8 cellular contexts compared by ENCODE assay signal in the genomic region with DNA sequence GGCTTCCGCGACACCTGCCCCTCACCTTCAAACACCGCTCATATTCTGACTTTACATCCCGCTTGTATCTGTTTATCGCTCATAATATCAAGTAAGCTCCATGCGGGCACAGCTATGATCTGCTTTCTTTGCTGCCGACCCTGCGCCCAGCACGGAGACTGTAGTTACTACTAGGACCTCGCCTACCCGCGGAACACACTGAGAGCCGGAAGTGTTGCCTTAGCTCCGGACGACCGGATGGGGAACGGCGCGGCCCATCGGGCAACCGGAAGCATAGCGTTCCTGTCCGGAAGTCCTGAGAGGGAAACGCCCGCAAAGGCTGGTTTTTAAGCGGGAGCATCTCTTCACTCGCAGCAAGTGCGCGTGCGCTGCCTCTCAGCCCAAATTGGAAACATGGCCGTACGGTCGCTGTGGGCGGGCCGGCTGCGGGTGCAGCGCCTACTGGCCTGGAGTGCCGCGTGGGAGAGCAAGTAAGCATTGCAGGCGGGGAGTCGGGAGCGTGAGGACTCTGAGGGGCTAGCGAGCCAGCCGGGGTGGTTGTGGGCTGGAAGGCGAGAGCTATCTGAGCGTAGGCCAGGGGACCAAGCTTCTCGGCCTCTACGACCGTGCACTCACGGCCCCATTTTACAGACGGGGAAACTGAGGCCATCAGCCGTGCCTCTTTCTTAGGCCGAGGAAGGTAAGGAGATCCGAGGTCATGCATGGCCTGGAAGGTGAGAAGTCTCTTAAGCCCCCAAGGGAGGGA. TPM values are rescaled to one million over a fixed set of nuclear protein-coding genes. Genes with fewer than 3 reads are reported as not detected.
DNase-seq lines count a peak whose midpoint lies in the region; ATAC-seq and TF ChIP-seq lines count a peak whose summit lies in the region.

A gene with protein sequence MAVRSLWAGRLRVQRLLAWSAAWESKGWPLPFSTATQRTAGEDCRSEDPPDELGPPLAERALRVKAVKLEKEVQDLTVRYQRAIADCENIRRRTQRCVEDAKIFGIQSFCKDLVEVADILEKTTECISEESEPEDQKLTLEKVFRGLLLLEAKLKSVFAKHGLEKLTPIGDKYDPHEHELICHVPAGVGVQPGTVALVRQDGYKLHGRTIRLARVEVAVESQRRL (plus strand): TSS at position 353 of the 745 bp plus-strand sequence. CDS start 41 bp downstream, at position 394.

- no peaks in the 10 kb centered on the region for H3K9me3 ChIP-seq in CD4-positive, alpha-beta memory T cell (ENCODE audit: control insufficient read depth in 1 of 2, low read length in 2 of 2)

- ATAC-seq in GM19455 (IDR thresholded peaks at IDR 0.05; ENCODE audit: unreplicated experiment): peak; percentile 97

- peak within 1 kb of the TSS; percentile 87 to 99 (median 93) for H3K27ac Mint-ChIP-seq in CD4-positive, alpha-beta memory T cell

- peak within 1 kb of the TSS; percentile 91 to 99 (median 96) for H3K4me3 Mint-ChIP-seq in CD4-positive, alpha-beta memory T cell

- peak within 1 kb of the TSS; percentile 78 for H3K27ac ChIP-seq in CD4-positive, alpha-beta memory T cell (ENCODE audit: low read depth, low read length)
- H3K27ac ChIP-seq in HL-60 (replicated peaks): peak within 1 kb of the TSS; percentile 91

- H3K27me3 Mint-ChIP-seq in CD4-positive, alpha-beta memory T cell: no peaks in the 10 kb centered on the region

- peak within 1 kb of the TSS; percentile 83 to 92 for H3K4me3 ChIP-seq in CD4-positive, alpha-beta memory T cell (ENCODE audit: low read length in 2 of 2)
- H3K4me3 ChIP-seq in HL-60 (replicated peaks; ENCODE audit: insufficient read depth, low read length): peak within 1 kb of the TSS; percentile 97

- POLR2A ChIA-PET in CD4-positive, alpha-beta memory T cell (lab: Charles Lee; ENCODE audit: partially characterized antibody): interaction anchor here (0.7 to 8.6 kb wide), 12 partner anchors 10 to 217 kb away, joined by 3 to 289 read pairs (median 6); a partner anchor contains a TSS

- peaks cover 36 to 67% (median 55%) of the 10 kb centered on the region in 4 donors for H3K4me1 Mint-ChIP-seq in CD4-positive, alpha-beta memory T cell

- peak; percentile 80 to 87 (median 82) for DNase-seq in CD4-positive, alpha-beta memory T cell
- DNase-seq in HL-60 (ENCODE audit: low read depth in 1 of 2, low spot score in 1 of 2): peak; percentile 98
- peak; percentile 59 for DNase-seq in NK-92 (lab: John Stamatoyannopoulos, UW; ENCODE audit: unreplicated experiment)
- peak; percentile 61 to 72 for DNase-seq in activated CD8-positive, alpha-beta memory T cell treated with anti-CD3 and anti-CD28 coated beads for 1 hour (ENCODE audit: extremely low read depth in 1 of 2, low read depth in 1 of 2)
- DNase-seq in effector CD8-positive, alpha-beta T cell (lab: John Stamatoyannopoulos, UW): peak; percentile 76
- DNase-seq in medulla oblongata (ENCODE audit: extremely low spot score): peak; percentile 95
- peak; percentile 76 for DNase-seq in stimulated activated CD8-positive, alpha-beta memory T cell treated with anti-CD3 and anti-CD28 coated beads, Interleukin-12 subunit alpha, Interleukin-12 subunit beta, amount 100 ng/mL, for 1 hour (ENCODE audit: low read depth)

- peaks cover 54% of the 10 kb centered on the region for H3K4me1 ChIP-seq in CD4-positive, alpha-beta memory T cell (ENCODE audit: insufficient read depth, low read length)

- intact Hi-C loops in CD4-positive, alpha-beta memory T cell (cut with micrococcal nuclease): loop anchor here (1.0 to 10.0 kb wide), 4 partner anchors 12 to 961 kb away; a partner anchor contains a TSS

- TF ChIP-seq CTCF in HL-60 (IDR thresholded peaks at IDR 0.05; ENCODE audit: insufficient read depth, low read length): no peak

- CTCF ChIA-PET in CD4-positive, alpha-beta memory T cell (lab: Charles Lee; ENCODE audit: partially characterized antibody): interaction anchor here (1.2 to 26.0 kb wide), 12 partner anchors 11 to 206 kb away, joined by 3 to 337 read pairs (median 6); a partner anchor contains a TSS

- H3K9me3 Mint-ChIP-seq in CD4-positive, alpha-beta memory T cell: peaks cover 0 to 4% (median 0%) of the 10 kb centered on the region in 8 donors

- peaks cover 24 to 41% of the 10 kb centered on the region in 2 donors for H3K36me3 Mint-ChIP-seq in CD4-positive, alpha-beta memory T cell

- H3K27me3 ChIP-seq in CD4-positive, alpha-beta memory T cell (ENCODE audit: insufficient read depth, low read length): no peaks in the 10 kb centered on the region
- no peaks in the 10 kb centered on the region for H3K27me3 ChIP-seq in HL-60 (ENCODE audit: insufficient read depth, poor library complexity, severe bottlenecking)

- peaks cover 18% of the 10 kb centered on the region for H3K36me3 ChIP-seq in CD4-positive, alpha-beta memory T cell (ENCODE audit: insufficient read depth, low read length)

RNA-seq across cellular contexts. Expression of the gene that starts here (rescaled TPM):
- 10 to 100 TPM; 39.4 to 41.9 TPM for total RNA-seq in CD4-positive, alpha-beta memory T cell
- polyA plus RNA-seq in CD4-positive, alpha-beta memory T cell: 1 to 10 TPM; 6.9 to 7.1 TPM

Comparison
In these comparisons a context has a peak if more than half of its experiments do, and no peak if none do; other contexts are left out.
1. Peak in every context shown above with its lines: DNase-seq, ATAC-seq, H3K4me3 ChIP-seq and H3K27ac ChIP-seq.